Comparison of ENCODE assay signal across 16 cellular contexts in the genomic region with DNA sequence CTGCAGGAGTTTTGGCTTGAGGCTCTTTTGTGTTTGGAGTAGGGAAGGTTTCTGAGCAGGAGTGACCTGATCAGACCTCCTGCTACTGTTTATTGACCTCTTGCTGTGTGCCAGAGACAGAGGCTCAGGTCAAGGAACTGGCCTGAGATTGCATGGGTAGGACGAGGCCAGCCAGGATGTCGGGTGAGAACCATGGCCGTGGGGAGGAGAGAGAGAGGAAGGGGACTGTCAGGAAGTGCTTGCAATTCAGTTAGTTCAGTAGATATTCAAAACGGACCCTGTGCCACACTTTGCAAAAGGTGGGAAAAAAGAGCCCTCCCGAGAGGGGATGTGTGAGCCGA. TPM values are rescaled to one million over a fixed set of nuclear protein-coding genes. Genes with fewer than 3 reads are reported as not detected.
DNase-seq lines count a peak whose midpoint lies in the region; ATAC-seq and TF ChIP-seq lines count a peak whose summit lies in the region.
"Had no signal": no experiment of that assay in that cellular context is flagged by ENCODE, and none has a peak within 500 bp of the region (broad histone marks: within the 10 kb centered on the region; RNA-seq: fewer than 3 reads in every experiment).

No MANE protein-coding gene starts in this region.

- peaks cover 18% of the 10 kb centered on the region for H3K36me3 Mint-ChIP-seq in activated CD4-positive, alpha-beta T cell treated with anti-CD3 and anti-CD28 coated beads, Interleukin-2, amount 10 ng/mL, durations not matched to agents 24 days and 14 days (ENCODE audit: low read depth)
- no peaks in the 10 kb centered on the region for H3K36me3 Mint-ChIP-seq in neural crest cell (ENCODE audit: low read depth)

- peak overlapping the region; percentile 83 for H3K9ac ChIP-seq in OCI-LY3 (ENCODE audit: low read length)
- H3K9ac ChIP-seq: SK-N-SH had no signal

- H2AFZ ChIP-seq in OCI-LY3 (ENCODE audit: low read depth, low read length): no peak overlapping the region

- H3K79me2 ChIP-seq in OCI-LY3 (ENCODE audit: low read length): peaks cover 80% of the 10 kb centered on the region

- no peak for TF ChIP-seq POLR2A in GM18505 (IDR thresholded peaks at IDR 0.05; ENCODE audit: borderline replicate concordance, extremely low read depth, insufficient read depth, insufficient read length)

- H3K4me1 ChIP-seq in OCI-LY3 (ENCODE audit: low read length): peaks cover 57% of the 10 kb centered on the region

- H3K4me1 Mint-ChIP-seq in activated CD4-positive, alpha-beta T cell treated with anti-CD3 and anti-CD28 coated beads, Interleukin-2, amount 10 ng/mL, durations not matched to agents 24 days and 14 days: peaks cover 51% of the 10 kb centered on the region
- peaks cover 11% of the 10 kb centered on the region for H3K4me1 Mint-ChIP-seq in neural crest cell

- no peaks in the 10 kb centered on the region for H3K9me3 Mint-ChIP-seq in activated CD4-positive, alpha-beta T cell treated with anti-CD3 and anti-CD28 coated beads, Interleukin-2, amount 10 ng/mL, durations not matched to agents 24 days and 14 days
- no peaks in the 10 kb centered on the region for H3K9me3 Mint-ChIP-seq in neural crest cell

- no peak for DNase-seq in activated CD4-positive, alpha-beta T cell treated with anti-CD3 and anti-CD28 coated beads, Interleukin-2, amount 10 ng/mL, durations not matched to agents 24 days and 14 days
- no peak for DNase-seq in activated CD4-positive, alpha-beta T cell treated with anti-CD3 and anti-CD28 coated beads, Interleukin-2, amount 50 U/mL, for 1 hour
- DNase-seq in neural crest cell (ENCODE audit: low read depth, low spot score) (no peak), GOT3 (lab: John Stamatoyannopoulos, UW) (no peak)
- DNase-seq: DND-41; effector CD4-positive, alpha-beta T cell; left cardiac atrium; NCI-H82; nucleus accumbens; SK-N-SH; uterus had no signal

- H3K27ac ChIP-seq in OCI-LY3 (ENCODE audit: low read length) (peak overlapping the region; percentile 98), cingulate gyrus (ENCODE audit: low read depth, low read length) (peak overlapping the region; percentile 54)
- H3K27ac ChIP-seq: uterus had no signal

- H4K20me1 ChIP-seq in OCI-LY3 (ENCODE audit: insufficient read depth, low read length): peaks cover 38% of the 10 kb centered on the region

- ATAC-seq in GM18505 (IDR thresholded peaks at IDR 0.05; ENCODE audit: unreplicated experiment) (no peak), HG03159 (IDR thresholded peaks at IDR 0.05; ENCODE audit: unreplicated experiment) (no peak)
- ATAC-seq: K562 had no signal

- no peaks in the 10 kb centered on the region for H3K27me3 ChIP-seq in OCI-LY3 (ENCODE audit: low read depth, low read length)
- H3K27me3 ChIP-seq: uterus had no signal

- H3K4me2 ChIP-seq in OCI-LY3 (ENCODE audit: low read length): peak overlapping the region; percentile 95
- H3K4me2 ChIP-seq: SK-N-SH had no signal

- TF ChIP-seq CTCF in OCI-LY3 (IDR thresholded peaks at IDR 0.05; ENCODE audit: low read depth, low read length) (no peak), neural crest cell (conservative IDR thresholded peaks at IDR 0.05) (no peak)

- peaks cover 48% of the 10 kb centered on the region for H3K36me3 ChIP-seq in OCI-LY3 (replicated peaks; ENCODE audit: low read depth, low read length)
- H3K36me3 ChIP-seq: uterus had no signal

- peak overlapping the region; percentile 74 for H3K4me3 ChIP-seq in OCI-LY3 (ENCODE audit: low read length)
- H3K4me3 ChIP-seq: K562, uterus had no signal

- H3K27ac Mint-ChIP-seq in activated CD4-positive, alpha-beta T cell treated with anti-CD3 and anti-CD28 coated beads, Interleukin-2, amount 10 ng/mL, durations not matched to agents 24 days and 14 days: peak overlapping the region; percentile 86
- H3K27ac Mint-ChIP-seq in neural crest cell (ENCODE audit: unreplicated experiment): peak overlapping the region; percentile 65

- no peaks in the 10 kb centered on the region for H3K9me3 ChIP-seq in OCI-LY3 (ENCODE audit: insufficient read depth, low read length)
- H3K9me3 ChIP-seq: SK-N-SH, uterus had no signal

- intact Hi-C loops in activated CD4-positive, alpha-beta T cell treated with anti-CD3 and anti-CD28 coated beads, Interleukin-2, amount 10 ng/mL, durations not matched to agents 24 days and 14 days (cut with micrococcal nuclease): no loop called here

- no peaks in the 10 kb centered on the region for H3K27me3 Mint-ChIP-seq in activated CD4-positive, alpha-beta T cell treated with anti-CD3 and anti-CD28 coated beads, Interleukin-2, amount 10 ng/mL, durations not matched to agents 24 days and 14 days
- no peaks in the 10 kb centered on the region for H3K27me3 Mint-ChIP-seq in neural crest cell (ENCODE audit: low read depth)

- H3K4me3 Mint-ChIP-seq in activated CD4-positive, alpha-beta T cell treated with anti-CD3 and anti-CD28 coated beads, Interleukin-2, amount 10 ng/mL, durations not matched to agents 24 days and 14 days: peak overlapping the region; percentile 74
- H3K4me3 Mint-ChIP-seq in neural crest cell: no peak overlapping the region

RNA-seq across cellular contexts. Expression of a gene that starts 14.0 kb away (rescaled TPM):
- 39.2 and 41.0 TPM in 2 replicates for total RNA-seq in activated CD4-positive, alpha-beta T cell treated with anti-CD3 and anti-CD28 coated beads, Interleukin-2, amount 10 ng/mL, durations not matched to agents 24 days and 14 days
- total RNA-seq in neural crest cell: 14.3 and 15.5 TPM in 2 replicates

RNA-seq across cellular contexts. Expression of a gene that starts 38.4 kb away (rescaled TPM):
- total RNA-seq in activated CD4-positive, alpha-beta T cell treated with anti-CD3 and anti-CD28 coated beads, Interleukin-2, amount 10 ng/mL, durations not matched to agents 24 days and 14 days: 62.8 and 63.2 TPM in 2 replicates
- 98.7 and 102 TPM in 2 replicates for total RNA-seq in neural crest cell
